Comparison of ENCODE assay signal across 29 cellular contexts in the genomic region with DNA sequence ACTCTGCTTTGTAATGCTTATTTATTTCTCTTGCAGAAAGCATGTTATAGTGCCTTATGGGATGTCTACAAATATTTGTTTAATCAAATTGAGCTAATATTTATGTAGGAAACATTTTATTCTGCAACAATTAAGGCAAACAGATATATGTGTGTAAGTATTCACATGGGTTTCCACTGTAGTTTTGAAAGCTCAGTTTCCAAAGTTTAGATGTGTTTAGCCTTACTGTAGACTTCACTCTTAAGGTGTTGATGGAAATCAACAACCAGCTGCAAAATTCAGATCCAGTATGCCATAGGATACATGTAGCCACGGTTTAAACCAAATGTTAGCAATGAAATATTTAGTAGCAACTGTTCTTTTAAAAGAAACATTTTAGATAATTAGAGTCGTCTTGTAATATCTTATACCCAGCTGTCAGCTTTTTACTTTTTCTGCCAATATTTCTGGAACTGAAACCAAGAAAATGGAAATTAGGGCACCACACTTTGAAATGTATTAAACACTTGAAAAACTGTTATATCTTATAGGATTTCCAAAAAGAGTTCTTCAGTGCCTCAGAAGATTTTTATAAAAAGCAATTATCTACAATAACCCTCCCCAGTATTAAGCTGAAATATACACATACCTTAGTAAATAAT. TPM values are rescaled to one million over a fixed set of nuclear protein-coding genes. Genes with fewer than 3 reads are reported as not detected.
DNase-seq lines count a peak whose midpoint lies in the region; ATAC-seq, FAIRE-seq and TF ChIP-seq lines count a peak whose summit lies in the region.
"Had no signal": no experiment of that assay in that cellular context is flagged by ENCODE, and none has a peak within 500 bp of the region (broad histone marks: within the 10 kb centered on the region; RNA-seq: fewer than 3 reads in every experiment).

No MANE protein-coding gene starts in this region.

- DNase-seq in D721Med (ENCODE audit: insufficient read length, low spot score) (no peak), RPMI8226 (peak; percentile 33), GM03348 (ENCODE audit: low spot score) (no peak), head of caudate nucleus (no peak), NCI-H2196 treated with DMSO at 0.1 percent for 48 hours (lab: John Stamatoyannopoulos, UW; ENCODE audit: unreplicated experiment) (no peak), sciatic nerve (ENCODE audit: low spot score) (no peak)
- DNase-seq: ACHN; activated CD4-positive, alpha-beta memory T cell treated with anti-CD3 and anti-CD28 coated beads for 36 hours; activated effector memory CD4-positive, alpha-beta T cell treated with Interleukin-2 at 50 U/mL for 16 hours; activated naive CD8-positive, alpha-beta T cell treated with anti-CD3 and anti-CD28 coated beads for 36 hours; central memory CD4-positive, alpha-beta T cell; COR-L47; islet precursor cell; KG1; left ventricle myocardium superior; midbrain; natural killer cell; NCI-H1694; NCI-H2171; NCI-H524 treated with DMSO at 0.1 percent for 48 hours; small intestine; substantia nigra; T1000; upper lobe of right lung had no signal

- ATAC-seq in GM18907 (IDR thresholded peaks at IDR 0.05; ENCODE audit: unreplicated experiment) (peak; percentile 61), HG03175 (IDR thresholded peaks at IDR 0.05; ENCODE audit: unreplicated experiment) (peak; percentile 53), sciatic nerve (no peak)
- ATAC-seq: left ventricle myocardium superior, natural killer cell, upper lobe of right lung had no signal

- FAIRE-seq in D721Med (lab: Jason Lieb, UNC) = peak; percentile 75
- FAIRE-seq: astrocyte, endometrium, HTR-8/SVneo had no signal

- intact Hi-C loops in head of caudate nucleus (cut with DNase I) (no loop called here), sciatic nerve (cut with DNase I) (no loop called here)

- TF ChIP-seq CTCF in D721Med (IDR thresholded peaks at IDR 0.05; ENCODE audit: insufficient read depth, missing control alignments) = no peak

RNA-seq across cellular contexts. Expression of gene PIK3CA, which starts 18.5 kb away (rescaled TPM):
- total RNA-seq in sciatic nerve = 41.0 TPM
